In genomic region chr2:28638102-28638501, GRCh38 we compare ENCODE assay signal across 19 cellular contexts.
A peak's percentile ranks its signal among the peaks of the same experiment; 100 is the strongest.
DNase-seq lines count a peak whose midpoint lies in the region; ATAC-seq and TF ChIP-seq lines count a peak whose summit lies in the region.
"Had no signal": no experiment of that assay in that cellular context is flagged by ENCODE, and none has a peak within 500 bp of the region (broad histone marks: within the 10 kb centered on the region; RNA-seq: fewer than 3 reads in every experiment).

No MANE protein-coding gene starts in this region.

- POLR2A ChIA-PET in naive thymus-derived CD8-positive, alpha-beta T cell (lab: Charles Lee) = interaction anchor here (1.6 kb wide), 1 partner anchor 17 kb away, joined by 4 read pairs; no protein-coding TSS in a partner anchor

- no peak overlapping the region for H3K4me2 ChIP-seq in mesenchymal stem cell (ENCODE audit: low read length, poor library complexity, severe bottlenecking)
- H3K4me2 ChIP-seq: BLaER1 had no signal

- WGBS in mesenchymal stem cell = 77% methylated on average over 2 of the region's 2 CpGs

- no peak overlapping the region for H2BK120ac ChIP-seq in mesenchymal stem cell (ENCODE audit: low read depth, low read length)

- H2BK15ac ChIP-seq in mesenchymal stem cell (ENCODE audit: low read depth, poor library complexity, severe bottlenecking) = peak overlapping the region; percentile 80

- H3K9me3 Mint-ChIP-seq in stimulated activated naive B cell treated with anti-CD40 and anti-IgM and Interleukin-4, amounts not matched to agents 10 μg/mL and 1 μg/mL and 100 μg/mL, for 72 hours = peaks cover 0 to 2% of the 10 kb centered on the region in 2 donors
- H3K9me3 Mint-ChIP-seq in osteocyte (ENCODE audit: unreplicated experiment) = no peaks in the 10 kb centered on the region
- no peaks in the 10 kb centered on the region for H3K9me3 Mint-ChIP-seq in naive thymus-derived CD8-positive, alpha-beta T cell
- H3K9me3 Mint-ChIP-seq: activated naive CD4-positive, alpha-beta T cell treated with anti-CD3 and anti-CD28 coated beads, Interleukin-2, amount 50 U/mL, for 24 hours; effector memory CD8-positive, alpha-beta T cell had no signal

- intact Hi-C loops in left ventricle myocardium inferior (cut with micrococcal nuclease) = no loop called here
- intact Hi-C loops in Right ventricle myocardium superior (cut with DNase I) = no loop called here

- no peaks in the 10 kb centered on the region for H3K27me3 ChIP-seq in left ventricle myocardium inferior (ENCODE audit: low read depth)
- H3K27me3 ChIP-seq in mesenchymal stem cell (ENCODE audit: control insufficient read depth in 1 of 2, insufficient read depth in 1 of 2, low read length in 2 of 2) = no peaks in the 10 kb centered on the region
- H3K27me3 ChIP-seq: BLaER1, ovary, right lobe of liver had no signal

- TF ChIP-seq CTCF in left ventricle myocardium inferior (IDR thresholded peaks at IDR 0.05; ENCODE audit: borderline replicate concordance) (no peak), osteocyte (IDR thresholded peaks at IDR 0.05) (no peak)

- peak overlapping the region in 1 of 2 experiments; percentile 61 for H3K4ac ChIP-seq in mesenchymal stem cell (ENCODE audit: low read depth in 1 of 2, low read length in 2 of 2)

- ATAC-seq in Right ventricle myocardium superior (ENCODE audit: poor library complexity) (no peak), GM21381 (IDR thresholded peaks at IDR 0.05; ENCODE audit: unreplicated experiment) (no peak)
- peak; percentile 78 to 79 for ATAC-seq in stimulated activated naive B cell treated with anti-CD40 and anti-IgM and Interleukin-4, amounts not matched to agents 10 μg/mL and 1 μg/mL and 100 μg/mL, for 72 hours (replicated peaks)
- ATAC-seq in naive thymus-derived CD8-positive, alpha-beta T cell = no peak
- ATAC-seq: activated CD4-positive, CD25-positive, alpha-beta regulatory T cell treated with anti-CD3 and anti-CD28 coated beads, Interleukin-2, amount 50 U/mL, for 24 hours; effector memory CD8-positive, alpha-beta T cell; right lobe of liver had no signal

- peak overlapping the region; percentile 34 to 73 for H2BK12ac ChIP-seq in mesenchymal stem cell (ENCODE audit: low read length in 2 of 2)

- peaks cover 5 to 6% of the 10 kb centered on the region in 2 donors for H3K27me3 Mint-ChIP-seq in stimulated activated naive B cell treated with anti-CD40 and anti-IgM and Interleukin-4, amounts not matched to agents 10 μg/mL and 1 μg/mL and 100 μg/mL, for 72 hours
- H3K27me3 Mint-ChIP-seq in osteocyte (ENCODE audit: unreplicated experiment) = no peaks in the 10 kb centered on the region
- H3K27me3 Mint-ChIP-seq in naive thymus-derived CD8-positive, alpha-beta T cell = no peaks in the 10 kb centered on the region
- H3K27me3 Mint-ChIP-seq: activated naive CD4-positive, alpha-beta T cell treated with anti-CD3 and anti-CD28 coated beads, Interleukin-2, amount 50 U/mL, for 24 hours; effector memory CD8-positive, alpha-beta T cell had no signal

- H3K9ac ChIP-seq in mesenchymal stem cell (ENCODE audit: low read length) = no peak overlapping the region
- H3K9ac ChIP-seq: BLaER1 had no signal

- H3K4me1 ChIP-seq in left ventricle myocardium inferior = peaks cover 39% of the 10 kb centered on the region
- H3K4me1 ChIP-seq in mesenchymal stem cell (ENCODE audit: control insufficient read depth, insufficient read depth, low read depth, low read length) = peaks cover 5% of the 10 kb centered on the region

- H3K36me3 Mint-ChIP-seq in stimulated activated naive B cell treated with anti-CD40 and anti-IgM and Interleukin-4, amounts not matched to agents 10 μg/mL and 1 μg/mL and 100 μg/mL, for 72 hours = no peaks in the 10 kb centered on the region
- no peaks in the 10 kb centered on the region for H3K36me3 Mint-ChIP-seq in osteocyte (ENCODE audit: unreplicated experiment)
- H3K36me3 Mint-ChIP-seq in naive thymus-derived CD8-positive, alpha-beta T cell = no peaks in the 10 kb centered on the region
- H3K36me3 Mint-ChIP-seq: activated naive CD4-positive, alpha-beta T cell treated with anti-CD3 and anti-CD28 coated beads, Interleukin-2, amount 50 U/mL, for 24 hours had no signal

- H4K8ac ChIP-seq in mesenchymal stem cell (ENCODE audit: low read length) = no peak overlapping the region

- peak overlapping the region; percentile 66 for H3K27ac Mint-ChIP-seq in stimulated activated naive B cell treated with anti-CD40 and anti-IgM and Interleukin-4, amounts not matched to agents 10 μg/mL and 1 μg/mL and 100 μg/mL, for 72 hours
- H3K27ac Mint-ChIP-seq in osteocyte (ENCODE audit: unreplicated experiment) = no peak overlapping the region
- H3K27ac Mint-ChIP-seq in naive thymus-derived CD8-positive, alpha-beta T cell = peak overlapping the region in 5 of 10 donors; percentile 28 to 60 (median 57)
- H3K27ac Mint-ChIP-seq: activated naive CD4-positive, alpha-beta T cell treated with anti-CD3 and anti-CD28 coated beads, Interleukin-2, amount 50 U/mL, for 24 hours had no signal

- H3K14ac ChIP-seq in mesenchymal stem cell (ENCODE audit: low read length in 2 of 2) = no peak overlapping the region

- peak overlapping the region; percentile 43 for H3K27ac ChIP-seq in left ventricle myocardium inferior (replicated peaks)
- H3K27ac ChIP-seq in mesenchymal stem cell (ENCODE audit: low read length, poor library complexity, severe bottlenecking) = no peak overlapping the region
- H3K27ac ChIP-seq: BLaER1, ovary, right lobe of liver had no signal

- DNase-seq in left ventricle myocardium inferior (no peak), Right ventricle myocardium superior (no peak), mesenchymal stem cell (no peak), osteocyte (ENCODE audit: extremely low spot score, unreplicated experiment) (no peak), erythroblast (lab: John Stamatoyannopoulos, UW) (no peak)
- no peak for DNase-seq in stimulated activated naive B cell treated with anti-CD40 and anti-IgM and Interleukin-4, amounts not matched to agents 10 μg/mL and 1 μg/mL and 100 μg/mL, for 72 hours
- DNase-seq in naive thymus-derived CD8-positive, alpha-beta T cell = no peak
- DNase-seq: effector memory CD8-positive, alpha-beta T cell; Kasumi-1; NCI-H187 treated with DMSO at 0.1 percent for 48 hours; NCI-H2227 treated with DMSO at 0.1 percent for 48 hours; NCI-H748 treated with DMSO at 0.1 percent for 48 hours; stimulated activated CD4-positive, alpha-beta T cell treated with anti-CD3 and anti-CD28 coated beads, Interleukin-15, amount 100 ng/mL, for 24 hours had no signal

- no peak overlapping the region for H3K18ac ChIP-seq in mesenchymal stem cell (ENCODE audit: low read depth in 1 of 2, low read length in 2 of 2)

- no peak overlapping the region for H3K23ac ChIP-seq in mesenchymal stem cell (ENCODE audit: low read length in 2 of 2)

- no peaks in the 10 kb centered on the region for H3K36me3 ChIP-seq in left ventricle myocardium inferior
- no peaks in the 10 kb centered on the region for H3K36me3 ChIP-seq in mesenchymal stem cell (ENCODE audit: control insufficient read depth in 1 of 2, insufficient read depth in 2 of 2, low read depth in 1 of 2, low read length in 2 of 2)
- H3K36me3 ChIP-seq: BLaER1, ovary, right lobe of liver had no signal

- H3K79me1 ChIP-seq in mesenchymal stem cell (replicated peaks; ENCODE audit: low read length, poor library complexity, severe bottlenecking) = no peaks in the 10 kb centered on the region

- peaks cover 16 to 27% of the 10 kb centered on the region in 2 donors for H3K4me1 Mint-ChIP-seq in stimulated activated naive B cell treated with anti-CD40 and anti-IgM and Interleukin-4, amounts not matched to agents 10 μg/mL and 1 μg/mL and 100 μg/mL, for 72 hours
- H3K4me1 Mint-ChIP-seq in osteocyte (ENCODE audit: unreplicated experiment) = peaks cover 31% of the 10 kb centered on the region
- H3K4me1 Mint-ChIP-seq in naive thymus-derived CD8-positive, alpha-beta T cell = peaks cover 3 to 21% (median 5%) of the 10 kb centered on the region in 4 donors

- H2AFZ ChIP-seq in mesenchymal stem cell (ENCODE audit: low read depth, low read length) = no peak overlapping the region

- H3K9me3 ChIP-seq in left ventricle myocardium inferior (replicated peaks) (no peaks in the 10 kb centered on the region), mesenchymal stem cell (ENCODE audit: control insufficient read depth, low read length) (no peaks in the 10 kb centered on the region)
- H3K9me3 ChIP-seq: BLaER1, ovary, right lobe of liver had no signal

- H2BK5ac ChIP-seq in mesenchymal stem cell (ENCODE audit: low read depth, low read length, poor library complexity, severe bottlenecking) = no peak overlapping the region

- no peak overlapping the region for H2AK5ac ChIP-seq in mesenchymal stem cell (ENCODE audit: low read length, severe bottlenecking)

- H3K4me3 ChIP-seq in left ventricle myocardium inferior (no peak overlapping the region), mesenchymal stem cell (ENCODE audit: insufficient read depth in 1 of 2, low read depth in 1 of 2, low read length in 2 of 2) (no peak overlapping the region)
- H3K4me3 ChIP-seq: BLaER1, ovary, right lobe of liver had no signal

- no peak for TF ChIP-seq POLR2A in erythroblast (IDR thresholded peaks at IDR 0.05; ENCODE audit: low read length)

- H4K91ac ChIP-seq in mesenchymal stem cell (ENCODE audit: low read length) = no peak overlapping the region

- peak overlapping the region in 1 of 2 donors; percentile 5 for H3K4me3 Mint-ChIP-seq in stimulated activated naive B cell treated with anti-CD40 and anti-IgM and Interleukin-4, amounts not matched to agents 10 μg/mL and 1 μg/mL and 100 μg/mL, for 72 hours
- no peak overlapping the region for H3K4me3 Mint-ChIP-seq in osteocyte (ENCODE audit: unreplicated experiment)
- H3K4me3 Mint-ChIP-seq in naive thymus-derived CD8-positive, alpha-beta T cell = no peak overlapping the region
- H3K4me3 Mint-ChIP-seq: activated naive CD4-positive, alpha-beta T cell treated with anti-CD3 and anti-CD28 coated beads, Interleukin-2, amount 50 U/mL, for 24 hours; effector memory CD8-positive, alpha-beta T cell had no signal

Comparison
In these comparisons a context has a peak if more than half of its experiments do, and no peak if none do; other contexts are left out.
1. ATAC-seq: peak in stimulated activated naive B cell treated with anti-CD40 and anti-IgM and Interleukin-4, amounts not matched to agents 10 μg/mL and 1 μg/mL and 100 μg/mL, for 72 hours (2 of 2); none in Right ventricle myocardium superior (single experiment), GM21381 (single experiment) and naive thymus-derived CD8-positive, alpha-beta T cell (0 of 2).